12 cellular contexts compared by ENCODE assay signal in the genomic region with DNA sequence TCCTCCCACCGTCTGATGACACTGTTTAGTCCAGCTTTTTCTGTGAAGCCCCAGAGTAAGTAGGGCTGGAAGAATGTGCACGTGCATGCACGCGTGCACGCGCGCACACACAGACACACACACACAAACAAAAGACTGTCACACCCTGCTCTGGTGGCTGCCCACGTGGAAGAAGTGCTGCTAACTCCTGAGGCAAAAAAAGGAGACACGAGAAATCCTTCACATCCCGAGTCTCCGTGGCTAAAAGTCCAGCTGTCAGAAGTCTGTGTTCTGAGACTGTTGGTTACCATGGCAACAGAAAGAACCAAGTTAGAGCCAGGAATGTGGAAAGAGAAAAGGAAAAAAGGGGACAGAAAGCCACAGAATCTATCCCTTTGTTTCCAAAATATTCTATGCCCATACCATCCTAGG. TPM values are rescaled to one million over a fixed set of nuclear protein-coding genes. Genes with fewer than 3 reads are reported as not detected.
A peak's percentile ranks its signal among the peaks of the same experiment; 100 is the strongest.
DNase-seq lines count a peak whose midpoint lies in the region; ATAC-seq and TF ChIP-seq lines count a peak whose summit lies in the region.
"Had no signal": no experiment of that assay in that cellular context is flagged by ENCODE, and none has a peak within 500 bp of the region (broad histone marks: within the 10 kb centered on the region; RNA-seq: fewer than 3 reads in every experiment).

No MANE protein-coding gene starts in this region.

- H3K9me3 ChIP-seq in stomach smooth muscle (ENCODE audit: control insufficient read depth in 2 of 2, low read length in 2 of 2) = no peaks in the 10 kb centered on the region
- H3K9me3 ChIP-seq: gastroesophageal sphincter had no signal

- H3K36me3 Mint-ChIP-seq in glutamatergic neuron (ENCODE audit: unreplicated experiment) = no peaks in the 10 kb centered on the region

- H3K27me3 Mint-ChIP-seq in glutamatergic neuron (ENCODE audit: unreplicated experiment) = no peaks in the 10 kb centered on the region
- H3K27me3 Mint-ChIP-seq: activated CD8-positive, alpha-beta memory T cell treated with anti-CD3 and anti-CD28 coated beads, Interleukin-2, amount 10 ng/mL, durations not matched to agents 7 days and 5 days had no signal

- no peak overlapping the region for H3K4me3 Mint-ChIP-seq in glutamatergic neuron (ENCODE audit: unreplicated experiment)
- H3K4me3 Mint-ChIP-seq: activated CD8-positive, alpha-beta memory T cell treated with anti-CD3 and anti-CD28 coated beads, Interleukin-2, amount 10 ng/mL, durations not matched to agents 7 days and 5 days; memory B cell had no signal

- TF ChIP-seq CTCF in HFF-Myc (IDR thresholded peaks at IDR 0.05; ENCODE audit: low read depth, low read length, missing control alignments) (no peak), glutamatergic neuron (IDR thresholded peaks at IDR 0.05; ENCODE audit: partially characterized antibody, unreplicated experiment) (no peak)

- peaks cover 8% of the 10 kb centered on the region for H3K4me1 Mint-ChIP-seq in glutamatergic neuron (ENCODE audit: low read depth, unreplicated experiment)

- no peak overlapping the region for H3K27ac Mint-ChIP-seq in glutamatergic neuron (ENCODE audit: unreplicated experiment)
- H3K27ac Mint-ChIP-seq: activated CD8-positive, alpha-beta memory T cell treated with anti-CD3 and anti-CD28 coated beads, Interleukin-2, amount 10 ng/mL, durations not matched to agents 7 days and 5 days; memory B cell had no signal

- no peak overlapping the region for H3K4me3 ChIP-seq in HFF-Myc (replicated peaks; ENCODE audit: low read depth, low read length)
- H3K4me3 ChIP-seq in stomach smooth muscle (ENCODE audit: low read length in 2 of 2) = peak overlapping the region; percentile 17 to 40

- no peaks in the 10 kb centered on the region for H3K27me3 ChIP-seq in stomach smooth muscle (ENCODE audit: control insufficient read depth in 1 of 2, insufficient read depth in 2 of 2, low read length in 2 of 2)
- H3K27me3 ChIP-seq: gastroesophageal sphincter had no signal

- H3K27ac ChIP-seq in stomach smooth muscle (ENCODE audit: low read length) = no peak overlapping the region
- H3K27ac ChIP-seq: gastroesophageal sphincter had no signal

- no peaks in the 10 kb centered on the region for H3K36me3 ChIP-seq in stomach smooth muscle (ENCODE audit: control insufficient read depth in 2 of 2, insufficient read depth in 2 of 2, low read length in 2 of 2)
- H3K36me3 ChIP-seq: gastroesophageal sphincter had no signal

- H3K9me3 Mint-ChIP-seq in glutamatergic neuron (ENCODE audit: unreplicated experiment) = peaks cover 1% of the 10 kb centered on the region

- DNase-seq in HFF-Myc (ENCODE audit: extremely low read depth, low read depth) (peak; percentile 30), astrocyte of the hippocampus (ENCODE audit: low read depth, low spot score) (peak; percentile 81), inferior parietal cortex (ENCODE audit: extremely low spot score) (peak; percentile 66), SHP77 treated with DMSO at 0.1 percent for 48 hours (lab: John Stamatoyannopoulos, UW) (no peak), glutamatergic neuron (no peak)
- DNase-seq: activated CD8-positive, alpha-beta memory T cell treated with anti-CD3 and anti-CD28 coated beads, Interleukin-2, amount 10 ng/mL, durations not matched to agents 7 days and 5 days; DND-41; NCI-H526 treated with DMSO at 0.1 percent for 48 hours had no signal

- H3K4me1 ChIP-seq in stomach smooth muscle (ENCODE audit: control insufficient read depth, insufficient read depth, low read length) = no peaks in the 10 kb centered on the region

- peak overlapping the region in 1 of 2 donors; percentile 31 for H3K9ac ChIP-seq in stomach smooth muscle (ENCODE audit: low read length in 2 of 2)

- no peak for ATAC-seq in GM21360 (IDR thresholded peaks at IDR 0.05; ENCODE audit: unreplicated experiment)
- ATAC-seq: activated CD8-positive, alpha-beta memory T cell treated with anti-CD3 and anti-CD28 coated beads, Interleukin-2, amount 10 ng/mL, durations not matched to agents 7 days and 5 days; gastroesophageal sphincter had no signal

RNA-seq across cellular contexts. Expression of a gene that starts 1.5 kb away (rescaled TPM):
- total RNA-seq in glutamatergic neuron (ENCODE audit: unreplicated experiment) = not detected
- total RNA-seq: activated CD8-positive, alpha-beta memory T cell treated with anti-CD3 and anti-CD28 coated beads, Interleukin-2, amount 10 ng/mL, durations not matched to agents 7 days and 5 days; gastroesophageal sphincter had no signal

Comparison
In these comparisons a context has a peak if more than half of its experiments do, and no peak if none do; other contexts are left out.
1. DNase-seq: peak in HFF-Myc (single experiment), astrocyte of the hippocampus (single experiment) and inferior parietal cortex (single experiment); none in SHP77 treated with DMSO at 0.1 percent for 48 hours (single experiment) and glutamatergic neuron (single experiment).